9 cellular contexts compared by ENCODE assay signal in genomic region chrX:18885317-18886004, GRCh38.
A peak's percentile ranks its signal among the peaks of the same experiment; 100 is the strongest.
DNase-seq lines count a peak whose midpoint lies in the region; ATAC-seq, FAIRE-seq and TF ChIP-seq lines count a peak whose summit lies in the region.
"Had no signal": no experiment of that assay in that cellular context is flagged by ENCODE, and none has a peak within 500 bp of the region (broad histone marks: within the 10 kb centered on the region; RNA-seq: fewer than 3 reads in every experiment).

No MANE protein-coding gene starts in this region.

- intact Hi-C loops in breast epithelium (cut with DNase I; ENCODE audit: low total_unique reads): no loop called here

- peak overlapping the region in 2 of 3 donors; percentile 41 to 96 for H3K27ac Mint-ChIP-seq in IgD-negative memory B cell
- H3K27ac Mint-ChIP-seq in natural killer cell treated with Interleukin-12 subunit alpha and Interleukin-12 subunit beta and Interleukin-15 and Interleukin-18, amount 100 ng/mL, for 72 hours: peak overlapping the region; percentile 79 to 91

- DNase-seq in breast epithelium (ENCODE audit: low spot score in 2 of 2) (no peak), kidney tubule cell (ENCODE audit: low spot score) (no peak), D721Med (ENCODE audit: insufficient read length, low spot score) (no peak), GF-D8 (lab: John Stamatoyannopoulos, UW) (no peak)
- peak; percentile 37 for DNase-seq in natural killer cell treated with Interleukin-12 subunit alpha and Interleukin-12 subunit beta and Interleukin-15 and Interleukin-18, amount 100 ng/mL, for 72 hours (ENCODE audit: low spot score)

- TF ChIP-seq CTCF in breast epithelium (IDR thresholded peaks at IDR 0.05): peak in 1 of 3 donors; percentile 20
- no peak for TF ChIP-seq CTCF in D721Med (IDR thresholded peaks at IDR 0.05; ENCODE audit: insufficient read depth, missing control alignments)

- H3K4me1 Mint-ChIP-seq in IgD-negative memory B cell: peaks cover 4 to 9% (median 7%) of the 10 kb centered on the region in 3 donors
- H3K4me1 Mint-ChIP-seq in natural killer cell treated with Interleukin-12 subunit alpha and Interleukin-12 subunit beta and Interleukin-15 and Interleukin-18, amount 100 ng/mL, for 72 hours (ENCODE audit: low read depth in 2 of 2): peaks cover 14 to 26% of the 10 kb centered on the region in 2 donors

- H3K36me3 Mint-ChIP-seq in IgD-negative memory B cell: peaks cover 1% of the 10 kb centered on the region
- no peaks in the 10 kb centered on the region for H3K36me3 Mint-ChIP-seq in natural killer cell treated with Interleukin-12 subunit alpha and Interleukin-12 subunit beta and Interleukin-15 and Interleukin-18, amount 100 ng/mL, for 72 hours

- TF ChIP-seq POLR2A in breast epithelium (IDR thresholded peaks at IDR 0.05): no peak

- no peaks in the 10 kb centered on the region for H3K36me3 ChIP-seq in breast epithelium

- H3K4me1 ChIP-seq in breast epithelium: peaks cover 0 to 5% of the 10 kb centered on the region in 2 donors

- no peak for FAIRE-seq in D721Med (lab: Jason Lieb, UNC)
- FAIRE-seq: TTC549 had no signal

- H3K4me3 Mint-ChIP-seq in IgD-negative memory B cell: peak overlapping the region; percentile 76 to 99 (median 94)
- peak overlapping the region; percentile 89 for H3K4me3 Mint-ChIP-seq in natural killer cell treated with Interleukin-12 subunit alpha and Interleukin-12 subunit beta and Interleukin-15 and Interleukin-18, amount 100 ng/mL, for 72 hours

- H3K27me3 ChIP-seq in breast epithelium: peaks cover 0 to 35% of the 10 kb centered on the region in 2 donors

- no peaks in the 10 kb centered on the region for H3K27me3 Mint-ChIP-seq in IgD-negative memory B cell
- H3K27me3 Mint-ChIP-seq in natural killer cell treated with Interleukin-12 subunit alpha and Interleukin-12 subunit beta and Interleukin-15 and Interleukin-18, amount 100 ng/mL, for 72 hours: peaks cover 0 to 3% of the 10 kb centered on the region in 2 donors

- H3K4me3 ChIP-seq in breast epithelium: peak overlapping the region; percentile 34 to 65 (median 46)

- H3K27ac ChIP-seq in breast epithelium: peak overlapping the region; percentile 67 to 87

- H3K9me3 ChIP-seq in breast epithelium: no peaks in the 10 kb centered on the region

- peaks cover 0 to 4% (median 0%) of the 10 kb centered on the region in 3 donors for H3K9me3 Mint-ChIP-seq in IgD-negative memory B cell
- H3K9me3 Mint-ChIP-seq in natural killer cell treated with Interleukin-12 subunit alpha and Interleukin-12 subunit beta and Interleukin-15 and Interleukin-18, amount 100 ng/mL, for 72 hours: no peaks in the 10 kb centered on the region

- ATAC-seq in GM19463 (IDR thresholded peaks at IDR 0.05; ENCODE audit: unreplicated experiment): peak; percentile 3
- ATAC-seq in natural killer cell treated with Interleukin-12 subunit alpha and Interleukin-12 subunit beta and Interleukin-15 and Interleukin-18, amount 100 ng/mL, for 72 hours: no peak
- no peak for ATAC-seq in GM21737 (IDR thresholded peaks at IDR 0.05; ENCODE audit: unreplicated experiment)
